Comparison of ENCODE assay signal across 29 cellular contexts in genomic region chr5:173217626-173218397, GRCh38. TPM values are rescaled to one million over a fixed set of nuclear protein-coding genes. Genes with fewer than 3 reads are reported as not detected.
DNase-seq lines count a peak whose midpoint lies in the region; ATAC-seq and TF ChIP-seq lines count a peak whose summit lies in the region.
"Had no signal": no experiment of that assay in that cellular context is flagged by ENCODE, and none has a peak within 500 bp of the region (broad histone marks: within the 10 kb centered on the region; RNA-seq: fewer than 3 reads in every experiment).

No MANE protein-coding gene starts in this region.

- POLR2A ChIA-PET in HEK293 (lab: Yijun Ruan, JAX): no interaction called here
- POLR2A ChIA-PET in activated CD8-positive, alpha-beta T cell treated with anti-CD3 and anti-CD28 coated beads for 36 hours (lab: Charles Lee): interaction anchor here (0.5 kb wide), 1 partner anchor 195 kb away, joined by 3 read pairs; no protein-coding TSS in a partner anchor

- H3K27me3 ChIP-seq in RWPE2 (ENCODE audit: insufficient read depth, poor library complexity, severe bottlenecking) (peaks cover 14% of the 10 kb centered on the region), spleen (replicated peaks in 1 of 7) (peaks cover 0 to 42% (median 0%) of the 10 kb centered on the region in 7 donors)

- H3K4me3 ChIP-seq in HEK293 (ENCODE audit: low read depth, low read length) (no peak overlapping the region), RWPE2 (ENCODE audit: severe bottlenecking) (no peak overlapping the region), spleen (no peak overlapping the region)
- H3K4me3 ChIP-seq: PC-9, prostate gland, sigmoid colon, transverse colon had no signal

- no peaks in the 10 kb centered on the region for H3K9me3 ChIP-seq in HEK293 (ENCODE audit: control insufficient read depth, insufficient read depth, low read depth, low read length)
- no peaks in the 10 kb centered on the region for H3K9me3 ChIP-seq in RWPE2 (ENCODE audit: severe bottlenecking)
- H3K9me3 ChIP-seq in spleen: peaks cover 0 to 13% (median 5%) of the 10 kb centered on the region in 8 donors
- H3K9me3 ChIP-seq: neutrophil, prostate gland, sigmoid colon had no signal

- no peak overlapping the region for H3K4me3 Mint-ChIP-seq in activated CD8-positive, alpha-beta T cell treated with anti-CD3 and anti-CD28 coated beads for 36 hours
- H3K4me3 Mint-ChIP-seq: activated CD4-positive, alpha-beta T cell treated with anti-CD3 and anti-CD28 coated beads for 36 hours; immature natural killer cell had no signal

- H3K9me3 Mint-ChIP-seq in activated CD8-positive, alpha-beta T cell treated with anti-CD3 and anti-CD28 coated beads for 36 hours: peaks cover 5% of the 10 kb centered on the region
- H3K9me3 Mint-ChIP-seq: activated naive CD4-positive, alpha-beta T cell treated with anti-CD3 and anti-CD28 coated beads, Interleukin-2, amount 50 U/mL, for 72 hours had no signal

- no peaks in the 10 kb centered on the region for H3K4me1 ChIP-seq in HEK293 (ENCODE audit: control insufficient read depth, insufficient read depth, low read length)
- no peaks in the 10 kb centered on the region for H3K4me1 ChIP-seq in RWPE2 (ENCODE audit: insufficient read depth, poor library complexity, severe bottlenecking)
- H3K4me1 ChIP-seq in spleen: no peaks in the 10 kb centered on the region
- H3K4me1 ChIP-seq: prostate gland, sigmoid colon, transverse colon had no signal

- intact Hi-C loops in spleen (cut with DNase I; ENCODE audit: low total_unique reads): no loop called here
- intact Hi-C loops in activated CD8-positive, alpha-beta T cell treated with anti-CD3 and anti-CD28 coated beads for 36 hours (cut with micrococcal nuclease): no loop called here

- CTCF ChIA-PET in HEK293 (lab: Yijun Ruan, JAX): no interaction called here
- CTCF ChIA-PET in activated CD8-positive, alpha-beta T cell treated with anti-CD3 and anti-CD28 coated beads for 36 hours (lab: Charles Lee): no interaction called here

- no peaks in the 10 kb centered on the region for H3K36me3 ChIP-seq in HEK293 (ENCODE audit: control insufficient read depth in 2 of 2, insufficient read depth in 1 of 2, low read length in 2 of 2)
- H3K36me3 ChIP-seq in RWPE2 (ENCODE audit: low read depth): no peaks in the 10 kb centered on the region
- H3K36me3 ChIP-seq in spleen: no peaks in the 10 kb centered on the region
- H3K36me3 ChIP-seq: neutrophil, prostate gland, sigmoid colon, transverse colon had no signal

- no peaks in the 10 kb centered on the region for H3K4me1 Mint-ChIP-seq in activated CD8-positive, alpha-beta T cell treated with anti-CD3 and anti-CD28 coated beads for 36 hours (ENCODE audit: low read depth)
- H3K4me1 Mint-ChIP-seq: activated CD4-positive, alpha-beta T cell treated with anti-CD3 and anti-CD28 coated beads for 36 hours; immature natural killer cell had no signal

- no peak for TF ChIP-seq CTCF in HEK293 (tag by site-specific recombination; IDR thresholded peaks at IDR 0.05)
- TF ChIP-seq CTCF in RWPE2 (IDR thresholded peaks at IDR 0.05; ENCODE audit: poor library complexity, severe bottlenecking): no peak
- no peak for TF ChIP-seq CTCF in spleen (IDR thresholded peaks at IDR 0.05 in 8 of 11, conservative IDR thresholded peaks at IDR 0.05 in 3 of 11)
- no peak for TF ChIP-seq CTCF in activated CD8-positive, alpha-beta T cell treated with anti-CD3 and anti-CD28 coated beads for 36 hours (IDR thresholded peaks at IDR 0.05)

- 40 to 63% (median 46%) methylated on average over 4 to 5 of the region's 5 CpGs for WGBS in spleen, 5 donors

- 0 out of 3 replicates have a peak, but pooled peaks have one; percentile 44 for ATAC-seq in RWPE2 (ENCODE audit: low read depth)
- no peak for ATAC-seq in activated CD8-positive, alpha-beta T cell treated with anti-CD3 and anti-CD28 coated beads for 36 hours
- ATAC-seq: activated CD4-positive, alpha-beta T cell treated with anti-CD3 and anti-CD28 coated beads for 36 hours; activated naive CD4-positive, alpha-beta T cell treated with anti-CD3 and anti-CD28 coated beads, Interleukin-2, amount 50 U/mL, for 72 hours had no signal

- no peak overlapping the region for H3K27ac Mint-ChIP-seq in activated CD8-positive, alpha-beta T cell treated with anti-CD3 and anti-CD28 coated beads for 36 hours
- H3K27ac Mint-ChIP-seq: activated CD4-positive, alpha-beta T cell treated with anti-CD3 and anti-CD28 coated beads for 36 hours; immature natural killer cell had no signal

- peaks cover 10% of the 10 kb centered on the region for H3K27me3 Mint-ChIP-seq in activated CD8-positive, alpha-beta T cell treated with anti-CD3 and anti-CD28 coated beads for 36 hours

- DNase-seq in RWPE2 (ENCODE audit: low spot score) (no peak), iPS-NIHi11 (ENCODE audit: low spot score) (peak; percentile 62), spleen (peak; percentile 51), SKM-1 treated with dmso at 0.1 percent for 144 hours (lab: John Stamatoyannopoulos, UW; ENCODE audit: unreplicated experiment) (no peak), NCI-H2227 (lab: John Stamatoyannopoulos, UW; ENCODE audit: unreplicated experiment) (no peak)
- DNase-seq in activated CD8-positive, alpha-beta T cell treated with anti-CD3 and anti-CD28 coated beads for 36 hours: no peak
- DNase-seq: activated CD4-positive, alpha-beta T cell treated with anti-CD3 and anti-CD28 coated beads for 36 hours; activated effector memory CD4-positive, alpha-beta T cell treated with Interleukin-2 at 50 U/mL for 16 hours; amygdala; C1 segment of cervical spinal cord; DMS79 treated with DMSO at 0.1 percent for 48 hours; hippocampal formation; immature natural killer cell; left cardiac atrium; NCI-H1436; NCI-H2081; NCI-H226; NCI-H69; PC-9; SHP77 treated with DMSO at 0.1 percent for 48 hours; sigmoid colon; stimulated activated CD4-positive, alpha-beta T cell treated with anti-CD3 and anti-CD28 coated beads, Interleukin-4, amount 100 ng/mL, for 1 hour; SW 1271; transverse colon had no signal

- no peak overlapping the region for H3K27ac ChIP-seq in HEK293 (ENCODE audit: extremely low read depth, low read depth, low read length)
- no peak overlapping the region for H3K27ac ChIP-seq in RWPE2 (ENCODE audit: poor library complexity, severe bottlenecking)
- peak overlapping the region in 1 of 8 donors; percentile 38 for H3K27ac ChIP-seq in spleen
- H3K27ac ChIP-seq: neutrophil, PC-9, prostate gland, sigmoid colon, transverse colon had no signal

- no peaks in the 10 kb centered on the region for H3K36me3 Mint-ChIP-seq in activated CD8-positive, alpha-beta T cell treated with anti-CD3 and anti-CD28 coated beads for 36 hours (ENCODE audit: low read depth)
- H3K36me3 Mint-ChIP-seq: immature natural killer cell had no signal

- TF ChIP-seq POLR2A in spleen (IDR thresholded peaks at IDR 0.05): no peak

TF ChIP-seq in HEK293, 187 proteins besides CTCF, POLR2A, EP300 and RAD21:
- no peak for TF ChIP-seq AEBP2 (tag by site-specific recombination; IDR thresholded peaks at IDR 0.05; ENCODE audit: borderline replicate concordance)
- TF ChIP-seq ZNF324 (tag by site-specific recombination; IDR thresholded peaks at IDR 0.05): no peak
- TF ChIP-seq ZNF366 (tag by site-specific recombination; conservative IDR thresholded peaks at IDR 0.05): peak; percentile 87
- TF ChIP-seq PRDM1 (tag by site-specific recombination; IDR thresholded peaks at IDR 0.05): peak; percentile 96

RNA-seq across cellular contexts. Expression of gene NKX2-5, which starts 17.2 kb away (rescaled TPM):
- total RNA-seq in spleen: 10 to 100 TPM; 17.3 to 42.3 (median 28.9) TPM
- polyA plus RNA-seq in spleen: 10 to 100 TPM in 2 of 3 donors, 1 to 10 TPM in 1; 9.4 to 21.6 (median 13.9) TPM
- under 1 TPM in 1 of 2 experiments, not detected in 1; 0.36 TPM for total RNA-seq in activated CD8-positive, alpha-beta T cell treated with anti-CD3 and anti-CD28 coated beads for 36 hours
- total RNA-seq: endothelial cell of umbilical vein, prostate gland, sigmoid colon, transverse colon had no signal
- polyA plus RNA-seq: endothelial cell of umbilical vein, immature natural killer cell had no signal

Comparison
In these comparisons a context has a peak if more than half of its experiments do, and no peak if none do; other contexts are left out.
1. DNase-seq: peak in iPS-NIHi11 (single experiment) and spleen (single experiment); none in RWPE2 (single experiment), activated CD8-positive, alpha-beta T cell treated with anti-CD3 and anti-CD28 coated beads for 36 hours (single experiment), SKM-1 treated with dmso at 0.1 percent for 144 hours (single experiment) and NCI-H2227 (single experiment).
2. RNA of gene NKX2-5, which starts 17.2 kb away (total RNA-seq): 17.3 to 42.3 TPM in spleen; 0.36 TPM in activated CD8-positive, alpha-beta T cell treated with anti-CD3 and anti-CD28 coated beads for 36 hours; every median in the first group is over 10 times any median in the second.